ENCODE assay signal across 24 cellular contexts in the genomic region with DNA sequence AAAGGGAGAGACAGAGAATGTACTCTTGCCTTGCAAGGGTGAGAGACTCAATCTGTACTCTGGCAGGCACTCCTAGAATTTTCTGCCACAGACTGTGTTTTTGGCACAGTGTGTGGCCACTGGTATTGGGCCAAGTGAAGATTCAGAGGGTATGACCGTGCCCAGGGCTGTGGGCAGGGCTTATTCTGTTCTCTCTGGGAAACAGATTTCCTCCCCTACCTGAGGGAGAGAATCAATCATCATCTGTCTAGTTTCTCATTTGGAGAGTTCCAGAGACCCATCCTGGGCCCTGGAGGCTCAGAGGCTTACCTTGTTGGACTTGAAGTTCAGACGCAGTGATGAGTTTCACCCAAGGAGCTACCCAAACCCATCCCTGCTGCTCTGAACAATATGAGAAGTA. TPM values are rescaled to one million over a fixed set of nuclear protein-coding genes. Genes with fewer than 3 reads are reported as not detected.
DNase-seq lines count a peak whose midpoint lies in the region; ATAC-seq and TF ChIP-seq lines count a peak whose summit lies in the region.
"Had no signal": no experiment of that assay in that cellular context is flagged by ENCODE, and none has a peak within 500 bp of the region (broad histone marks: within the 10 kb centered on the region; RNA-seq: fewer than 3 reads in every experiment).

No MANE protein-coding gene starts in this region.

- POLR2A ChIA-PET in activated CD4-positive, alpha-beta T cell treated with anti-CD3 and anti-CD28 coated beads for 36 hours (lab: Charles Lee), result no interaction called here

- H3K9me3 Mint-ChIP-seq in activated CD4-positive, alpha-beta T cell treated with anti-CD3 and anti-CD28 coated beads for 36 hours (ENCODE audit: low read depth), result no peaks in the 10 kb centered on the region
- H3K9me3 Mint-ChIP-seq: activated T-cell treated with anti-CD3 and anti-CD28 coated beads, Interleukin-2, amount 50 U/mL, for 4 hours; nephron progenitor cell had no signal

- H3K4me1 ChIP-seq in right atrium auricular region, result no peaks in the 10 kb centered on the region
- peaks cover 0 to 82% (median 11%) of the 10 kb centered on the region in 3 donors for H3K4me1 ChIP-seq in esophagus squamous epithelium
- H3K4me1 ChIP-seq: esophagus muscularis mucosa had no signal

- ATAC-seq in left ventricle myocardium superior (peak; percentile 45), T-helper 17 cell (no peak)
- ATAC-seq in activated CD4-positive, alpha-beta T cell treated with anti-CD3 and anti-CD28 coated beads for 36 hours, result no peak
- ATAC-seq: activated T-cell treated with anti-CD3 and anti-CD28 coated beads, Interleukin-2, amount 50 U/mL, for 4 hours had no signal

- peak overlapping the region; percentile 65 for H3K27ac Mint-ChIP-seq in T-helper 17 cell
- H3K27ac Mint-ChIP-seq in activated CD4-positive, alpha-beta T cell treated with anti-CD3 and anti-CD28 coated beads for 36 hours, result no peak overlapping the region
- H3K27ac Mint-ChIP-seq: nephron progenitor cell had no signal

- CTCF ChIA-PET in activated CD4-positive, alpha-beta T cell treated with anti-CD3 and anti-CD28 coated beads for 36 hours (lab: Charles Lee), result interaction anchor here (1.0 kb wide), 1 partner anchor 10 kb away, joined by 3 read pairs; no protein-coding TSS in a partner anchor

- no peaks in the 10 kb centered on the region for H3K27me3 Mint-ChIP-seq in T-helper 17 cell
- H3K27me3 Mint-ChIP-seq in activated CD4-positive, alpha-beta T cell treated with anti-CD3 and anti-CD28 coated beads for 36 hours, result no peaks in the 10 kb centered on the region

- H3K27ac ChIP-seq in right atrium auricular region, result no peak overlapping the region
- H3K27ac ChIP-seq in esophagus squamous epithelium, result peak overlapping the region in 3 of 4 donors; percentile 57 to 81 (median 76)
- H3K27ac ChIP-seq: A549, esophagus muscularis mucosa, SK-N-MC had no signal

- 31 to 44% methylated on average over 2 of the region's 2 CpGs for WGBS in esophagus squamous epithelium, 2 donors

- TF ChIP-seq CTCF in right atrium auricular region (IDR thresholded peaks at IDR 0.05) (no peak), esophagus squamous epithelium (IDR thresholded peaks at IDR 0.05) (no peak)

- peaks cover 2% of the 10 kb centered on the region for H3K36me3 ChIP-seq in right atrium auricular region
- H3K36me3 ChIP-seq in esophagus squamous epithelium, result peaks cover 0 to under 1% (median 0%) of the 10 kb centered on the region in 3 donors

- DNase-seq in left ventricle myocardium superior (no peak), right atrium auricular region (ENCODE audit: low spot score) (no peak), T-helper 17 cell (no peak), esophagus squamous epithelium (lab: John Stamatoyannopoulos, UW) (no peak), COLO829 (ENCODE audit: low spot score) (no peak), SK-N-DZ (ENCODE audit: low spot score) (no peak), OCI-M1 (lab: John Stamatoyannopoulos, UW) (no peak)
- no peak for DNase-seq in activated CD4-positive, alpha-beta T cell treated with anti-CD3 and anti-CD28 coated beads for 36 hours
- DNase-seq: activated CD4-positive, alpha-beta T cell treated with anti-CD3 and anti-CD28 coated beads for 1 hour; activated CD8-positive, alpha-beta memory T cell treated with anti-CD3 and anti-CD28 coated beads for 24 hours; activated naive CD4-positive, alpha-beta T cell treated with Interleukin-2 at 50 U/mL for 16 hours; activated T-cell treated with anti-CD3 and anti-CD28 coated beads, Interleukin-2, amount 50 U/mL, for 4 hours; Calu3; central memory CD4-positive, alpha-beta T cell; midbrain; NCI-H1105 treated with DMSO at 0.1 percent for 48 hours; NCI-H748 treated with DMSO at 0.1 percent for 48 hours; nephron progenitor cell; T-helper 9 cell had no signal

- H3K36me3 Mint-ChIP-seq in T-helper 17 cell (ENCODE audit: low read depth), result peaks cover 9% of the 10 kb centered on the region
- no peaks in the 10 kb centered on the region for H3K36me3 Mint-ChIP-seq in activated CD4-positive, alpha-beta T cell treated with anti-CD3 and anti-CD28 coated beads for 36 hours (ENCODE audit: low read depth)

- peaks cover 4% of the 10 kb centered on the region for H3K4me1 Mint-ChIP-seq in T-helper 17 cell
- H3K4me1 Mint-ChIP-seq in activated CD4-positive, alpha-beta T cell treated with anti-CD3 and anti-CD28 coated beads for 36 hours, result no peaks in the 10 kb centered on the region
- H3K4me1 Mint-ChIP-seq: nephron progenitor cell had no signal

- no peak for TF ChIP-seq POLR2A in esophagus squamous epithelium (IDR thresholded peaks at IDR 0.05)

- H3K27me3 ChIP-seq in right atrium auricular region, result no peaks in the 10 kb centered on the region
- H3K27me3 ChIP-seq in esophagus squamous epithelium, result no peaks in the 10 kb centered on the region
- H3K27me3 ChIP-seq: esophagus muscularis mucosa had no signal

- H3K4me3 ChIP-seq in right atrium auricular region (no peak overlapping the region), esophagus squamous epithelium (no peak overlapping the region)
- H3K4me3 ChIP-seq: A549, esophagus muscularis mucosa, SK-N-MC had no signal

- H3K4me3 Mint-ChIP-seq in T-helper 17 cell, result no peak overlapping the region
- no peak overlapping the region for H3K4me3 Mint-ChIP-seq in activated CD4-positive, alpha-beta T cell treated with anti-CD3 and anti-CD28 coated beads for 36 hours
- H3K4me3 Mint-ChIP-seq: activated T-cell treated with anti-CD3 and anti-CD28 coated beads, Interleukin-2, amount 50 U/mL, for 4 hours; nephron progenitor cell had no signal

- no peaks in the 10 kb centered on the region for H3K9me3 ChIP-seq in right atrium auricular region
- no peaks in the 10 kb centered on the region for H3K9me3 ChIP-seq in T-helper 17 cell (ENCODE audit: control insufficient read depth, low read length, poor library complexity, severe bottlenecking)
- no peaks in the 10 kb centered on the region for H3K9me3 ChIP-seq in esophagus squamous epithelium
- H3K9me3 ChIP-seq: A549, esophagus muscularis mucosa had no signal

- intact Hi-C loops in left ventricle myocardium superior (cut with micrococcal nuclease) (no loop called here), esophagus squamous epithelium (cut with DNase I) (no loop called here)
- intact Hi-C loops in activated CD4-positive, alpha-beta T cell treated with anti-CD3 and anti-CD28 coated beads for 36 hours (cut with DNase I, micrococcal nuclease), result no loop called here

RNA-seq across cellular contexts. Expression of a gene that starts 28.2 kb away (rescaled TPM):
- total RNA-seq in left ventricle myocardium superior (1.5 TPM), right atrium auricular region (1 to 10 TPM; 1.1 to 2.6 TPM), T-helper 17 cell (1 to 10 TPM; 1.3 to 2.2 TPM), esophagus squamous epithelium (1,000 to 10,000 TPM; 1,851 to 3,432 (median 2,556) TPM)
- not detected in 2 replicates for polyA plus RNA-seq in SK-N-DZ (2014; cell fraction: cytosol; rRNA removed)
- polyA plus RNA-seq in SK-N-DZ (2014; cell fraction: nucleus; rRNA removed), result not detected in 2 replicates
- total RNA-seq in activated CD4-positive, alpha-beta T cell treated with anti-CD3 and anti-CD28 coated beads for 36 hours, result not detected
- total RNA-seq: activated T-cell treated with anti-CD3 and anti-CD28 coated beads, Interleukin-2, amount 50 U/mL, for 4 hours; Calu3; glomerular endothelial cell; pulmonary artery endothelial cell had no signal

RNA-seq across cellular contexts. Expression of a gene that starts 29.8 kb away (rescaled TPM):
- total RNA-seq in left ventricle myocardium superior (28.6 TPM), right atrium auricular region (10 to 100 TPM; 15.5 to 19.5 TPM), T-helper 17 cell (10 to 100 TPM; 13.7 to 17.1 TPM), esophagus squamous epithelium (10 to 100 TPM; 11.8 to 30.6 (median 24.2) TPM)
- 44.9 and 60.6 TPM in 2 replicates for polyA plus RNA-seq in SK-N-DZ (2014; cell fraction: cytosol; rRNA removed)
- 43.4 and 62.2 TPM in 2 replicates for polyA plus RNA-seq in SK-N-DZ (2014; cell fraction: nucleus; rRNA removed)
- total RNA-seq in activated CD4-positive, alpha-beta T cell treated with anti-CD3 and anti-CD28 coated beads for 36 hours, result 100 to 1,000 TPM; 148 to 250 TPM

RNA-seq across cellular contexts. Expression of a gene that starts 30.8 kb away (rescaled TPM):
- 147 TPM for total RNA-seq in left ventricle myocardium superior
- total RNA-seq in right atrium auricular region, result 10 to 100 TPM; 55.3 to 88.4 TPM
- 10 to 100 TPM; 18.3 to 27.6 TPM for total RNA-seq in T-helper 17 cell
- total RNA-seq in esophagus squamous epithelium, result 10 to 100 TPM; 48.0 to 74.5 (median 61.1) TPM
- polyA plus RNA-seq in SK-N-DZ (2014; cell fraction: cytosol; rRNA removed), result 32.6 and 37.8 TPM in 2 replicates
- polyA plus RNA-seq in SK-N-DZ (2014; cell fraction: nucleus; rRNA removed), result 21.8 and 32.7 TPM in 2 replicates
- total RNA-seq in activated CD4-positive, alpha-beta T cell treated with anti-CD3 and anti-CD28 coated beads for 36 hours, result 100 to 1,000 TPM; 163 to 181 TPM

Comparison
In these comparisons a context has a peak if more than half of its experiments do, and no peak if none do; other contexts are left out.
1. H3K27ac ChIP-seq: peak in esophagus squamous epithelium (3 of 4); none in right atrium auricular region (0 of 2).
2. RNA of a gene that starts 28.2 kb away (total RNA-seq): 1,851 to 3,432 TPM in esophagus squamous epithelium; 1.1 to 2.6 TPM in right atrium auricular region, 1.3 to 2.2 TPM in T-helper 17 cell, 1.5 TPM in left ventricle myocardium superior (single experiment) and not detected in activated CD4-positive, alpha-beta T cell treated with anti-CD3 and anti-CD28 coated beads for 36 hours; every median in the first group is over 100 times any median in the second.